ENCODE assay signal across 25 cellular contexts in genomic region chr6:26041946-26042345, GRCh38.
"Had no signal": no experiment of that assay in that cellular context is flagged by ENCODE, and none has a peak within 500 bp of the region (broad histone marks: within the 10 kb centered on the region; RNA-seq: fewer than 3 reads in every experiment).

No MANE protein-coding gene starts in this region.

- DNase-seq: activated CD4-positive, alpha-beta T cell treated with anti-CD3 and anti-CD28 coated beads for 4 hours; activated CD4-positive, CD25-positive, alpha-beta regulatory T cell; activated gamma-delta T cell treated with Interleukin-2 at 50 U/mL for 16 hours; activated naive CD8-positive, alpha-beta T cell treated with anti-CD3 and anti-CD28 coated beads, Interleukin-2, amount 10 ng/mL, durations not matched to agents 7 days and 5 days; amniotic stem cell; esophagus squamous epithelium; head of caudate nucleus; hypothalamus; left ventricle myocardium superior; mammary epithelial cell; midbrain; natural killer cell; retina; spleen; stimulated activated CD4-positive, alpha-beta T cell treated with anti-CD3 and anti-CD28 coated beads, Interleukin-4, amount 100 ng/mL, for 1 hour; substantia nigra; T1000; tibial artery had no signal

- H3K36me3 Mint-ChIP-seq: activated naive CD8-positive, alpha-beta T cell treated with anti-CD3 and anti-CD28 coated beads, Interleukin-2, amount 10 ng/mL, durations not matched to agents 7 days and 5 days; natural killer cell had no signal

- H3K9me3 ChIP-seq: breast epithelium, esophagus squamous epithelium, gastroesophageal sphincter, spleen, tibial artery had no signal

- H3K4me1 ChIP-seq: breast epithelium had no signal

- H3K27me3 ChIP-seq: breast epithelium, esophagus squamous epithelium, gastroesophageal sphincter, spleen, tibial artery had no signal

- H3K27me3 Mint-ChIP-seq: activated naive CD8-positive, alpha-beta T cell treated with anti-CD3 and anti-CD28 coated beads, Interleukin-2, amount 10 ng/mL, durations not matched to agents 7 days and 5 days; central memory CD8-positive, alpha-beta T cell; progenitor cell of endocrine pancreas; stimulated activated naive CD8-positive, alpha-beta T cell treated with anti-CD3 and anti-CD28 coated beads, Interleukin-15, Interleukin-2, amounts not matched to agents 100 ng/mL and 50 ng/mL, for 24 hours had no signal

- H3K9me3 Mint-ChIP-seq: activated naive CD8-positive, alpha-beta T cell treated with anti-CD3 and anti-CD28 coated beads, Interleukin-2, amount 10 ng/mL, durations not matched to agents 7 days and 5 days; activated T-helper 1 cell treated with anti-CD3 and anti-CD28 coated beads, Interleukin-12 subunit alpha, Interleukin-12 subunit beta, Interleukin-2, Interleukin-4 antibody, amounts not matched to agents 30 ng/mL and 10 ng/mL and 1 ng/mL, durations not matched to agents 14 hours and 24 hours and 36 hours; central memory CD8-positive, alpha-beta T cell; natural killer cell; stimulated activated naive CD8-positive, alpha-beta T cell treated with anti-CD3 and anti-CD28 coated beads, Interleukin-15, Interleukin-2, amounts not matched to agents 100 ng/mL and 50 ng/mL, for 24 hours; T-helper 1 cell treated with Interleukin-12 subunit alpha and Interleukin-12 subunit beta and Interleukin-4 antibody, amounts not matched to agents 30 μg/mL and 1 μg/mL, for 36 hours had no signal

- ATAC-seq: gastroesophageal sphincter, left ventricle myocardium superior, natural killer cell had no signal

- H3K36me3 ChIP-seq: breast epithelium, esophagus squamous epithelium, gastroesophageal sphincter, spleen, tibial artery had no signal

- H3K27ac Mint-ChIP-seq: activated T-helper 1 cell treated with anti-CD3 and anti-CD28 coated beads, Interleukin-12 subunit alpha, Interleukin-12 subunit beta, Interleukin-2, Interleukin-4 antibody, amounts not matched to agents 30 ng/mL and 10 ng/mL and 1 ng/mL, durations not matched to agents 14 hours and 24 hours and 36 hours; natural killer cell; T-helper 1 cell treated with Interleukin-12 subunit alpha and Interleukin-12 subunit beta and Interleukin-4 antibody, amounts not matched to agents 30 μg/mL and 1 μg/mL, for 36 hours had no signal

- H3K4me3 ChIP-seq: gastroesophageal sphincter, tibial artery had no signal

- H3K4me3 Mint-ChIP-seq: activated T-helper 1 cell treated with anti-CD3 and anti-CD28 coated beads, Interleukin-12 subunit alpha, Interleukin-12 subunit beta, Interleukin-2, Interleukin-4 antibody, amounts not matched to agents 30 ng/mL and 10 ng/mL and 1 ng/mL, durations not matched to agents 14 hours and 24 hours and 36 hours; natural killer cell; T-helper 1 cell treated with Interleukin-12 subunit alpha and Interleukin-12 subunit beta and Interleukin-4 antibody, amounts not matched to agents 30 μg/mL and 1 μg/mL, for 36 hours had no signal
